ENCODE assay signal across 8 cellular contexts in the genomic region with DNA sequence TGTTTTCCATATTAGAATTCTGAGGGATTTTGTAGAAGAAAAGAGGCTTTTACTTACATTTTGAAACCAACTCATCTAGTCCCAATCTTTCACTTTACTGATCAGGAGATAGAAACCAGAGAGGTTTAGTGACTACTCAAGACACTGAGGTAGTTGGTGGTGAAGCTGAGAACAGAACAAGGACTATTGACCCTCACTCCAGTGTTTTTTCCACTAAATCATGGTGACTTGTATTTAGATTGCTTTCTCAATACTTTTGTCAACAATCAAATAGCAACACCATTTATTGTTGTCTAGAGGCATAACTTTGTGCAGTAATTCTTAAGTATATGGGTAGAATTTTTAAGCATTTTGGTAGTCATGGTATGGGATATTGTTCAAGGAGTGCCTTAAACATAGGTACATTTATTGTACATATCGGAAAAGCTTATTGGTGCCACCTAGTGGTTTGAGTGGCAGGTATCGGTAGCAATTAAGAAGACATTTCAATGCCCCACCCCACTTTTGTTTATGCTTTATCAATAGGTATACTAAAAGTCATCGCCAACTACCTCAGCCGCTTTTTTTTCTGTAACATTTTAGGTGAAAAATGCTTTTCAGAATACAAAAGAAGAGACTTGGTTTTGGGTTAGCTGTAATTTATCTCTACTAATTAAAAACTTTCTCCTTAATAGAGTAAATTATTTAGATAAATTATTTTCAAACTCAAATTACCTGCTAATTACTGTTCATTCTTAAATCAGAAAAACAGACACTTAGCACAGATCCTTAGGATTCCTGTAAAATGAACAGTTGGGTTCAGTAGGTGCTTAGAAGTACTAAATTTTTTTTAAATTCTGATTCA. TPM values are rescaled to one million over a fixed set of nuclear protein-coding genes. Genes with fewer than 3 reads are reported as not detected.
A peak's percentile ranks its signal among the peaks of the same experiment; 100 is the strongest.
DNase-seq lines count a peak whose midpoint lies in the region; ATAC-seq, FAIRE-seq and TF ChIP-seq lines count a peak whose summit lies in the region.

No MANE protein-coding gene starts in this region.

- H3K27me3 ChIP-seq in WERI-Rb-1 (ENCODE audit: insufficient read depth, low read depth, severe bottlenecking) (no peaks in the 10 kb centered on the region), gastrocnemius medialis (no peaks in the 10 kb centered on the region)

- TF ChIP-seq CTCF in D721Med (IDR thresholded peaks at IDR 0.05; ENCODE audit: insufficient read depth, missing control alignments) (peak; percentile 75), WERI-Rb-1 (IDR thresholded peaks at IDR 0.05; ENCODE audit: low read depth, low read length) (peak; percentile 41), gastrocnemius medialis (IDR thresholded peaks at IDR 0.05 in 4 of 5, conservative IDR thresholded peaks at IDR 0.05 in 1 of 5) (peak in 4 of 5 experiments; percentile 19 to 56 (median 46)), omental fat pad (IDR thresholded peaks at IDR 0.05) (no peak)

- H3K4me3 ChIP-seq in WERI-Rb-1 (ENCODE audit: low read depth, low read length), result no peak overlapping the region
- H3K4me3 ChIP-seq in gastrocnemius medialis, result no peak overlapping the region

- H3K36me3 ChIP-seq in WERI-Rb-1 (no peaks in the 10 kb centered on the region), gastrocnemius medialis (no peaks in the 10 kb centered on the region)

- no peak for TF ChIP-seq POLR2A in gastrocnemius medialis (IDR thresholded peaks at IDR 0.05)

- H3K9me3 ChIP-seq in WERI-Rb-1 (ENCODE audit: severe bottlenecking), result no peaks in the 10 kb centered on the region
- no peaks in the 10 kb centered on the region for H3K9me3 ChIP-seq in gastrocnemius medialis

- H3K27ac ChIP-seq in WERI-Rb-1 (no peak overlapping the region), gastrocnemius medialis (no peak overlapping the region)

- intact Hi-C loops in gastrocnemius medialis (cut with DNase I; ENCODE audit: low total_unique reads), result loop anchor here (10.0 kb wide), 1 partner anchor 333 kb away; no protein-coding TSS in a partner anchor

- in situ Hi-C loops in gastrocnemius medialis (cut with MboI; ENCODE audit: low sequenced_read_pairs in 4 of 4), result loop anchor here in 2 of 4 donors (25.0 kb wide), 2 partner anchors 176 to 326 kb away; no protein-coding TSS in a partner anchor

- ATAC-seq in GM18907 (IDR thresholded peaks at IDR 0.05; ENCODE audit: unreplicated experiment), result peak; percentile 91
- ATAC-seq in HG03103 (IDR thresholded peaks at IDR 0.05; ENCODE audit: low read depth, unreplicated experiment), result peak; percentile 94
- ATAC-seq in gastrocnemius medialis, result no peak
- ATAC-seq in omental fat pad (ENCODE audit: low FRiP score), result no peak

- DNase-seq in D721Med (ENCODE audit: insufficient read length, low spot score), result no peak
- DNase-seq in NCI-H2081 (lab: John Stamatoyannopoulos, UW), result peak; percentile 56 to 73
- DNase-seq in WERI-Rb-1, result peak; percentile 42
- DNase-seq in germinal center (ENCODE audit: low spot score), result peak; percentile 48
- no peak for DNase-seq in gastrocnemius medialis
- DNase-seq in omental fat pad (ENCODE audit: low spot score), result no peak

- no peaks in the 10 kb centered on the region for H3K4me1 ChIP-seq in gastrocnemius medialis

- FAIRE-seq in D721Med (lab: Jason Lieb, UNC), result peak; percentile 72

RNA-seq across cellular contexts. Expression of a gene that starts 47.3 kb away (rescaled TPM):
- total RNA-seq in gastrocnemius medialis (1 to 10 TPM in 1 of 4 donors, under 1 TPM in 3; 0.51 to 1.4 (median 0.72) TPM), omental fat pad (10 to 100 TPM; 28.6 to 48.0 (median 36.4) TPM)

Comparison
In these comparisons a context has a peak if more than half of its experiments do, and no peak if none do; other contexts are left out.
1. DNase-seq: peak in NCI-H2081 (2 of 2), WERI-Rb-1 (single experiment) and germinal center (single experiment); none in D721Med (single experiment), gastrocnemius medialis (0 of 2) and omental fat pad (single experiment).
2. CTCF ChIP-seq: peak in D721Med (single experiment), WERI-Rb-1 (single experiment) and gastrocnemius medialis (4 of 5); none in omental fat pad (0 of 3).
3. ATAC-seq: peak in GM18907 (single experiment) and HG03103 (single experiment); none in gastrocnemius medialis (0 of 2) and omental fat pad (single experiment).
4. RNA of a gene that starts 47.3 kb away (total RNA-seq): 28.6 to 48.0 TPM in omental fat pad; 0.51 to 1.4 TPM in gastrocnemius medialis; every median in the first group is over 10 times any median in the second.